In genomic region chrX:149037301-149037700, GRCh38 we compare ENCODE assay signal across 2 cellular contexts.
TF ChIP-seq lines count a peak whose summit lies in the region.

No MANE protein-coding gene starts in this region.

TF ChIP-seq in HepG2, 621 proteins besides CTCF, POLR2A, EP300 and RAD21 (continued from another document):
- TF ChIP-seq REST (IDR thresholded peaks at IDR 0.05; ENCODE audit: borderline replicate concordance in 1 of 2, low read depth in 1 of 2, low read length in 2 of 2) (no peak), SKI (IDR thresholded peaks at IDR 0.05; ENCODE audit: partially characterized antibody) (no peak), ZNF644 (CRISPR knock-in tag; IDR thresholded peaks at IDR 0.05; ENCODE audit: low read depth) (no peak), CENPX (CRISPR knock-in tag; IDR thresholded peaks at IDR 0.05) (no peak), U2AF1 (optimal IDR thresholded peaks at IDR 0.05; ENCODE audit: low read depth, low read length) (no peak), ZNF44 (CRISPR knock-in tag; IDR thresholded peaks at IDR 0.05) (no peak), NPAS2 (CRISPR knock-in tag; IDR thresholded peaks at IDR 0.05; ENCODE audit: borderline replicate concordance) (no peak), SIX4 (CRISPR knock-in tag; IDR thresholded peaks at IDR 0.05) (no peak), BCL6 (CRISPR knock-in tag; IDR thresholded peaks at IDR 0.05) (no peak), ZNF251 (CRISPR knock-in tag; IDR thresholded peaks at IDR 0.05) (no peak)

TF ChIP-seq in GM23338, 12 proteins besides CTCF, POLR2A, EP300 and RAD21 (continued from another document):
- no peak for TF ChIP-seq REST (IDR thresholded peaks at IDR 0.05; ENCODE audit: unreplicated experiment)
- no peak for TF ChIP-seq ZNF114 (CRISPR knock-in tag; IDR thresholded peaks at IDR 0.05)
- no peak for TF ChIP-seq ZNF331 (CRISPR knock-in tag; IDR thresholded peaks at IDR 0.05; ENCODE audit: low read depth)
- TF ChIP-seq CREB1 (CRISPR knock-in tag; IDR thresholded peaks at IDR 0.05; ENCODE audit: low read depth), result no peak
- no peak for TF ChIP-seq EZH2phosphoT487 (IDR thresholded peaks at IDR 0.05; ENCODE audit: unreplicated experiment)
- TF ChIP-seq STAT1 (IDR thresholded peaks at IDR 0.05; ENCODE audit: unreplicated experiment), result no peak
- TF ChIP-seq, protein P1, sequence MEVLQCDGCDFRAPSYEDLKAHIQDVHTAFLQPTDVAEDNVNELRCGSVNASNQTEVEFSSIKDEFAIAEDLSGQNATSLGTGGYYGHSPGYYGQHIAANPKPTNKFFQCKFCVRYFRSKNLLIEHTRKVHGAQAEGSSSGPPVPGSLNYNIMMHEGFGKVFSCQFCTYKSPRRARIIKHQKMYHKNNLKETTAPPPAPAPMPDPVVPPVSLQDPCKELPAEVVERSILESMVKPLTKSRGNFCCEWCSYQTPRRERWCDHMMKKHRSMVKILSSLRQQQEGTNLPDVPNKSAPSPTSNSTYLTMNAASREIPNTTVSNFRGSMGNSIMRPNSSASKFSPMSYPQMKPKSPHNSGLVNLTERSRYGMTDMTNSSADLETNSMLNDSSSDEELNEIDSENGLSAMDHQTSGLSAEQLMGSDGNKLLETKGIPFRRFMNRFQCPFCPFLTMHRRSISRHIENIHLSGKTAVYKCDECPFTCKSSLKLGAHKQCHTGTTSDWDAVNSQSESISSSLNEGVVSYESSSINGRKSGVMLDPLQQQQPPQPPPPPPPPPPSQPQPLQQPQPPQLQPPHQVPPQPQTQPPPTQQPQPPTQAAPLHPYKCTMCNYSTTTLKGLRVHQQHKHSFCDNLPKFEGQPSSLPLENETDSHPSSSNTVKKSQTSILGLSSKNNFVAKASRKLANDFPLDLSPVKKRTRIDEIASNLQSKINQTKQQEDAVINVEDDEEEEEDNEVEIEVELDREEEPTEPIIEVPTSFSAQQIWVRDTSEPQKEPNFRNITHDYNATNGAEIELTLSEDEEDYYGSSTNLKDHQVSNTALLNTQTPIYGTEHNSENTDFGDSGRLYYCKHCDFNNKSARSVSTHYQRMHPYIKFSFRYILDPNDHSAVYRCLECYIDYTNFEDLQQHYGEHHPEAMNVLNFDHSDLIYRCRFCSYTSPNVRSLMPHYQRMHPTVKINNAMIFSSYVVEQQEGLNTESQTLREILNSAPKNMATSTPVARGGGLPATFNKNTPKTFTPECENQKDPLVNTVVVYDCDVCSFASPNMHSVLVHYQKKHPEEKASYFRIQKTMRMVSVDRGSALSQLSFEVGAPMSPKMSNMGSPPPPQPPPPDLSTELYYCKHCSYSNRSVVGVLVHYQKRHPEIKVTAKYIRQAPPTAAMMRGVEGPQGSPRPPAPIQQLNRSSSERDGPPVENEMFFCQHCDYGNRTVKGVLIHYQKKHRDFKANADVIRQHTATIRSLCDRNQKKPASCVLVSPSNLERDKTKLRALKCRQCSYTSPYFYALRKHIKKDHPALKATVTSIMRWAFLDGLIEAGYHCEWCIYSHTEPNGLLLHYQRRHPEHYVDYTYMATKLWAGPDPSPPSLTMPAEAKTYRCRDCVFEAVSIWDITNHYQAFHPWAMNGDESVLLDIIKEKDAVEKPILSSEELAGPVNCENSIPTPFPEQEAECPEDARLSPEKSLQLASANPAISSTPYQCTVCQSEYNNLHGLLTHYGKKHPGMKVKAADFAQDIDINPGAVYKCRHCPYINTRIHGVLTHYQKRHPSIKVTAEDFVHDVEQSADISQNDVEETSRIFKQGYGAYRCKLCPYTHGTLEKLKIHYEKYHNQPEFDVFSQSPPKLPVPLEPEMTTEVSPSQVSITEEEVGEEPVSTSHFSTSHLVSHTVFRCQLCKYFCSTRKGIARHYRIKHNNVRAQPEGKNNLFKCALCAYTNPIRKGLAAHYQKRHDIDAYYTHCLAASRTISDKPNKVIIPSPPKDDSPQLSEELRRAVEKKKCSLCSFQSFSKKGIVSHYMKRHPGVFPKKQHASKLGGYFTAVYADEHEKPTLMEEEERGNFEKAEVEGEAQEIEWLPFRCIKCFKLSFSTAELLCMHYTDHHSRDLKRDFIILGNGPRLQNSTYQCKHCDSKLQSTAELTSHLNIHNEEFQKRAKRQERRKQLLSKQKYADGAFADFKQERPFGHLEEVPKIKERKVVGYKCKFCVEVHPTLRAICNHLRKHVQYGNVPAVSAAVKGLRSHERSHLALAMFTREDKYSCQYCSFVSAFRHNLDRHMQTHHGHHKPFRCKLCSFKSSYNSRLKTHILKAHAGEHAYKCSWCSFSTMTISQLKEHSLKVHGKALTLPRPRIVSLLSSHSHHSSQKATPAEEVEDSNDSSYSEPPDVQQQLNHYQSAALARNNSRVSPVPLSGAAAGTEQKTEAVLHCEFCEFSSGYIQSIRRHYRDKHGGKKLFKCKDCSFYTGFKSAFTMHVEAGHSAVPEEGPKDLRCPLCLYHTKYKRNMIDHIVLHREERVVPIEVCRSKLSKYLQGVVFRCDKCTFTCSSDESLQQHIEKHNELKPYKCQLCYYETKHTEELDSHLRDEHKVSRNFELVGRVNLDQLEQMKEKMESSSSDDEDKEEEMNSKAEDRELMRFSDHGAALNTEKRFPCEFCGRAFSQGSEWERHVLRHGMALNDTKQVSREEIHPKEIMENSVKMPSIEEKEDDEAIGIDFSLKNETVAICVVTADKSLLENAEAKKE (CRISPR knock-in tag; IDR thresholded peaks at IDR 0.05), result no peak
